Comparison of ENCODE assay signal across 30 cellular contexts in the genomic region with DNA sequence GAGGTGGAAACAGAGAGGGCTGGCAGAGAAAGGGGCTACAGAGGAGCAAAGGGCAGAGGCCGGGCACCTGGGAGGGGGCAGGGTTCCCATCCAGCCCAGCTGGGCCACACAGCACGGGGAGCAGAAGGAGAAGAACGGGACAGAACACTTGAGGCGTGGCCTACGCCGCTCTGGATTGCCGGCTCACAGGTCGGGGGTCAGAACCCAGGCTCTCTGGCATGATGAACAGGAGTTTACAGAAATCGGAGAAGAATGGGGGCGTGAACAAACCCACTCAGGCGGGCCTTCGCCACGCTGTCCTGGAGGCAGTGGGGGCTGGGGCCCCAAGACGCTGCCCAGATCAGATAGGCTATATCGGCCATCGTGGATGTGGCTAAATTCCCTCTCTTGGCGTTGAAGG.
"Had no signal": no experiment of that assay in that cellular context is flagged by ENCODE, and none has a peak within 500 bp of the region (broad histone marks: within the 10 kb centered on the region; RNA-seq: fewer than 3 reads in every experiment).

No MANE protein-coding gene starts in this region.

- H3K9ac ChIP-seq: neural progenitor cell had no signal

- ATAC-seq: left colon; left ventricle myocardium superior; natural killer cell; pancreas; right cardiac atrium; sciatic nerve; stimulated activated naive B cell treated with anti-CD40 and anti-IgM and Interleukin-4, amounts not matched to agents 10 μg/mL and 1 μg/mL and 100 μg/mL, for 72 hours; stimulated activated naive CD8-positive, alpha-beta T cell treated with anti-CD3 and anti-CD28 coated beads, Interleukin-15, Interleukin-2, amounts not matched to agents 100 U/mL and 50 U/mL, for 24 hours; upper lobe of right lung had no signal

- H3K27me3 ChIP-seq: hepatocyte, neural progenitor cell, pancreas, testis, thyroid gland, transverse colon, upper lobe of right lung had no signal

- H3K4me1 ChIP-seq: heart right ventricle, neural progenitor cell, pancreas, prostate gland, stomach, testis, thyroid gland, transverse colon, upper lobe of right lung had no signal

- H3K4me3 ChIP-seq: heart right ventricle, hepatocyte, lung, neural progenitor cell, pancreas, prostate gland, skin epidermis, stomach, testis, thyroid gland, transverse colon, upper lobe of right lung had no signal

- H3K27ac Mint-ChIP-seq: mesothelial cell of epicardium; natural killer cell; nephron progenitor cell; neural progenitor cell; stimulated activated naive B cell treated with anti-CD40 and anti-IgM and Interleukin-4, amounts not matched to agents 10 μg/mL and 1 μg/mL and 100 μg/mL, for 72 hours had no signal

- H3K36me3 Mint-ChIP-seq: mesothelial cell of epicardium; naive B cell; natural killer cell; neural progenitor cell; stimulated activated naive B cell treated with anti-CD40 and anti-IgM and Interleukin-4, amounts not matched to agents 10 μg/mL and 1 μg/mL and 100 μg/mL, for 72 hours had no signal

- H3K9me3 Mint-ChIP-seq: mesothelial cell of epicardium; natural killer cell; nephron progenitor cell; neural progenitor cell; stimulated activated naive B cell treated with anti-CD40 and anti-IgM and Interleukin-4, amounts not matched to agents 10 μg/mL and 1 μg/mL and 100 μg/mL, for 72 hours had no signal

- H3K4me1 Mint-ChIP-seq: mesothelial cell of epicardium, natural killer cell, neural progenitor cell had no signal

- H3K27ac ChIP-seq: heart right ventricle, hepatocyte, neural progenitor cell, pancreas, prostate gland, skin epidermis, stomach, testis, thyroid gland, transverse colon, upper lobe of right lung had no signal

- FAIRE-seq: keratinocyte, pancreas, urothelium cell line had no signal

- H3K36me3 ChIP-seq: heart right ventricle, neural progenitor cell, pancreas, prostate gland, stomach, thyroid gland, transverse colon, upper lobe of right lung had no signal

- H3K9me3 ChIP-seq: heart right ventricle, pancreas, prostate gland, stomach, testis, thyroid gland, transverse colon, upper lobe of right lung had no signal

- DNase-seq: heart right ventricle; left colon; left ventricle myocardium superior; mesendoderm; naive B cell; natural killer cell; nephron progenitor cell; pancreas; retina; right cardiac atrium; stimulated activated CD4-positive, alpha-beta T cell treated with anti-CD3 and anti-CD28 coated beads, Interleukin-12 subunit alpha, Interleukin-12 subunit beta, amount 100 ng/mL, for 4 hours; stimulated activated CD4-positive, alpha-beta T cell treated with anti-CD3 and anti-CD28 coated beads, Interleukin-15, amount 100 ng/mL, for 24 hours; stimulated activated CD4-positive, alpha-beta T cell treated with anti-CD3 and anti-CD28 coated beads, Interleukin-2, amount 100 ng/mL, for 24 hours; stimulated activated CD4-positive, alpha-beta T cell treated with anti-CD3 and anti-CD28 coated beads, Interleukin-4, amount 100 ng/mL, for 1 hour; stimulated activated naive B cell treated with anti-CD40 and anti-IgM and Interleukin-4, amounts not matched to agents 10 μg/mL and 1 μg/mL and 100 μg/mL, for 72 hours; stimulated activated naive CD8-positive, alpha-beta T cell treated with anti-CD3 and anti-CD28 coated beads, Interleukin-15, Interleukin-2, amounts not matched to agents 100 U/mL and 50 U/mL, for 24 hours; stomach; testis; thyroid gland; transverse colon had no signal

- H3K4me3 Mint-ChIP-seq: mesothelial cell of epicardium; naive B cell; natural killer cell; nephron progenitor cell; neural progenitor cell; stimulated activated naive B cell treated with anti-CD40 and anti-IgM and Interleukin-4, amounts not matched to agents 10 μg/mL and 1 μg/mL and 100 μg/mL, for 72 hours had no signal
